Comparison of ENCODE assay signal across 10 cellular contexts in the genomic region with DNA sequence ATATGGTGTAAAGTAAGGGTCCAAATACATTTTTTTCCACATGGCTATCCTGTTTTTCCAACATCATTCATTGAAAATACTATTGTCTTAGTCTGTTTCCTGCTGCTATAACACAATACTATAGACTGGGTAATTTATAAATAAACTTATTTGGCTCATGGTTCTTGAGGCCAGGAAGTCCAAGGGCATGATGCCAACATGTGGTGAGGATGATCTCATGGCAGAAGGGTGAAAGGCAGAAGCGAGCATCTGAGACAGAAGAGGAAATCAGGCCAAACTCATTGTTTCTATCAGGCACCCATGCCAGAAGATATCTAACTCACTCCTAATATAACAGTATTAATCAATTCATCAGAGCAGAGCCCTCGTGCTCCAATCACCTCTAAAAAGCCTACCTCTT. TPM values are rescaled to one million over a fixed set of nuclear protein-coding genes. Genes with fewer than 3 reads are reported as not detected.
A peak's percentile ranks its signal among the peaks of the same experiment; 100 is the strongest.
DNase-seq lines count a peak whose midpoint lies in the region; ATAC-seq and TF ChIP-seq lines count a peak whose summit lies in the region.
"Had no signal": no experiment of that assay in that cellular context is flagged by ENCODE, and none has a peak within 500 bp of the region (broad histone marks: within the 10 kb centered on the region; RNA-seq: fewer than 3 reads in every experiment).

No MANE protein-coding gene starts in this region.

- TF ChIP-seq CTCF in cardiac fibroblast (IDR thresholded peaks at IDR 0.05; ENCODE audit: low read depth, low read length) (no peak), Calu3 (IDR thresholded peaks at IDR 0.05; ENCODE audit: unreplicated experiment) (no peak)

- H3K27ac Mint-ChIP-seq in activated CD4-positive, alpha-beta T cell treated with anti-CD3 and anti-CD28 coated beads for 36 hours = no peak overlapping the region
- peak overlapping the region in 7 of 9 donors; percentile 13 to 80 (median 53) for H3K27ac Mint-ChIP-seq in naive thymus-derived CD4-positive, alpha-beta T cell
- no peak overlapping the region for H3K27ac Mint-ChIP-seq in Calu3 (ENCODE audit: unreplicated experiment)

- CTCF ChIA-PET in activated CD4-positive, alpha-beta T cell treated with anti-CD3 and anti-CD28 coated beads for 36 hours (lab: Charles Lee) = interaction anchor here (0.6 to 1.7 kb wide), 2 partner anchors 10 to 12 kb away, joined by 3 to 7 read pairs; no protein-coding TSS in a partner anchor
- CTCF ChIA-PET in naive thymus-derived CD4-positive, alpha-beta T cell (lab: Charles Lee) = no interaction called here
- CTCF ChIA-PET in Calu3 (lab: Charles Lee) = no interaction called here

- intact Hi-C loops in activated CD4-positive, alpha-beta T cell treated with anti-CD3 and anti-CD28 coated beads for 36 hours (cut with DNase I, micrococcal nuclease) = no loop called here
- intact Hi-C loops in naive thymus-derived CD4-positive, alpha-beta T cell (cut with micrococcal nuclease) = loop anchor here in 1 of 2 donors (1.0 kb wide), 1 partner anchor 35 kb away; no protein-coding TSS in a partner anchor
- intact Hi-C loops in Calu3 (cut with micrococcal nuclease; ENCODE audit: unreplicated experiment) = no loop called here

- H3K27ac ChIP-seq in naive thymus-derived CD4-positive, alpha-beta T cell (ENCODE audit: low read depth, low read length) = no peak overlapping the region

- peaks cover 2% of the 10 kb centered on the region for H3K36me3 Mint-ChIP-seq in activated CD4-positive, alpha-beta T cell treated with anti-CD3 and anti-CD28 coated beads for 36 hours (ENCODE audit: low read depth)
- H3K36me3 Mint-ChIP-seq in naive thymus-derived CD4-positive, alpha-beta T cell = peaks cover 0 to 2% (median 0%) of the 10 kb centered on the region in 5 donors
- no peaks in the 10 kb centered on the region for H3K36me3 Mint-ChIP-seq in Calu3 (ENCODE audit: insufficient read depth, unreplicated experiment)

- peaks cover 2% of the 10 kb centered on the region for H3K9me3 Mint-ChIP-seq in activated CD4-positive, alpha-beta T cell treated with anti-CD3 and anti-CD28 coated beads for 36 hours (ENCODE audit: low read depth)
- peaks cover 0 to 5% (median 0%) of the 10 kb centered on the region in 11 donors for H3K9me3 Mint-ChIP-seq in naive thymus-derived CD4-positive, alpha-beta T cell
- no peaks in the 10 kb centered on the region for H3K9me3 Mint-ChIP-seq in Calu3 (ENCODE audit: low read depth, unreplicated experiment)

- no peaks in the 10 kb centered on the region for H3K36me3 ChIP-seq in naive thymus-derived CD4-positive, alpha-beta T cell (ENCODE audit: control insufficient read depth in 2 of 3, insufficient read depth in 3 of 3, low read length in 3 of 3)

- POLR2A ChIA-PET in activated CD4-positive, alpha-beta T cell treated with anti-CD3 and anti-CD28 coated beads for 36 hours (lab: Charles Lee) = interaction anchor here (0.8 kb wide), 1 partner anchor 1808 kb away, joined by 5 read pairs; no protein-coding TSS in a partner anchor
- POLR2A ChIA-PET in naive thymus-derived CD4-positive, alpha-beta T cell (lab: Charles Lee) = interaction anchor here (0.7 to 1.0 kb wide), 3 partner anchors 10 to 178 kb away, joined by 3 to 4 read pairs (median 3); no protein-coding TSS in a partner anchor

- peaks cover 0 to 18% of the 10 kb centered on the region in 2 donors for H3K4me1 ChIP-seq in naive thymus-derived CD4-positive, alpha-beta T cell (ENCODE audit: control insufficient read depth in 2 of 2, insufficient read depth in 2 of 2, low read length in 2 of 2)

- peaks cover 16% of the 10 kb centered on the region for H3K4me1 Mint-ChIP-seq in activated CD4-positive, alpha-beta T cell treated with anti-CD3 and anti-CD28 coated beads for 36 hours
- peaks cover 0 to 35% (median 31%) of the 10 kb centered on the region in 7 donors for H3K4me1 Mint-ChIP-seq in naive thymus-derived CD4-positive, alpha-beta T cell
- no peaks in the 10 kb centered on the region for H3K4me1 Mint-ChIP-seq in Calu3 (ENCODE audit: low read depth, unreplicated experiment)

- H3K4me3 ChIP-seq in cardiac fibroblast (replicated peaks in 1 of 2; ENCODE audit: low read depth in 2 of 2, low read length in 2 of 2) = no peak overlapping the region
- no peak overlapping the region for H3K4me3 ChIP-seq in naive thymus-derived CD4-positive, alpha-beta T cell (ENCODE audit: low read length)
- H3K4me3 ChIP-seq: mucosa of descending colon had no signal

- peak; percentile 42 for ATAC-seq in activated CD4-positive, alpha-beta T cell treated with anti-CD3 and anti-CD28 coated beads for 36 hours
- peak; percentile 73 for ATAC-seq in naive thymus-derived CD4-positive, alpha-beta T cell
- ATAC-seq in HG02763 (IDR thresholded peaks at IDR 0.05; ENCODE audit: unreplicated experiment) = no peak
- ATAC-seq: mucosa of descending colon had no signal

- peak; percentile 43 for DNase-seq in activated CD4-positive, alpha-beta T cell treated with anti-CD3 and anti-CD28 coated beads for 36 hours
- no peak for DNase-seq in activated CD4-positive, alpha-beta T cell treated with anti-CD3 and anti-CD28 coated beads for 48 hours
- DNase-seq in MV-4-11 (lab: John Stamatoyannopoulos, UW) (peak; percentile 79), cardiac fibroblast (ENCODE audit: low read depth in 2 of 2) (peak; percentile 87 to 95), NCI-H345 (lab: John Stamatoyannopoulos, UW) (no peak), Calu3 (no peak)
- peak in 7 of 9 donors; percentile 23 to 69 (median 57) for DNase-seq in naive thymus-derived CD4-positive, alpha-beta T cell

- no peak overlapping the region for H3K4me3 Mint-ChIP-seq in activated CD4-positive, alpha-beta T cell treated with anti-CD3 and anti-CD28 coated beads for 36 hours
- H3K4me3 Mint-ChIP-seq in naive thymus-derived CD4-positive, alpha-beta T cell = peak overlapping the region in 4 of 10 donors; percentile 22 to 44 (median 30)
- no peak overlapping the region for H3K4me3 Mint-ChIP-seq in Calu3 (ENCODE audit: low read depth, unreplicated experiment)

- H3K27me3 Mint-ChIP-seq in activated CD4-positive, alpha-beta T cell treated with anti-CD3 and anti-CD28 coated beads for 36 hours = no peaks in the 10 kb centered on the region
- no peaks in the 10 kb centered on the region for H3K27me3 Mint-ChIP-seq in naive thymus-derived CD4-positive, alpha-beta T cell
- no peaks in the 10 kb centered on the region for H3K27me3 Mint-ChIP-seq in Calu3 (ENCODE audit: unreplicated experiment)

- no TSS peak for BruUV-seq in Calu3 (replicated peaks; lab: Mats Ljungman, UMichigan)

- no peaks in the 10 kb centered on the region for H3K27me3 ChIP-seq in naive thymus-derived CD4-positive, alpha-beta T cell (ENCODE audit: control insufficient read depth in 2 of 2, insufficient read depth in 2 of 2, low read length in 2 of 2)

- no peaks in the 10 kb centered on the region for H3K9me3 ChIP-seq in naive thymus-derived CD4-positive, alpha-beta T cell (ENCODE audit: control insufficient read depth in 2 of 3, low read length in 3 of 3)
- H3K9me3 ChIP-seq: mucosa of descending colon had no signal

RNA-seq across cellular contexts. Expression of a gene that starts 42.6 kb away (rescaled TPM):
- 1 to 10 TPM; 3.7 to 5.7 TPM for total RNA-seq in activated CD4-positive, alpha-beta T cell treated with anti-CD3 and anti-CD28 coated beads for 36 hours
- total RNA-seq in naive thymus-derived CD4-positive, alpha-beta T cell = 10 to 100 TPM in 4 of 5 experiments, 1 to 10 TPM in 1; 7.1 to 26.4 (median 23.8) TPM
- polyA plus RNA-seq in naive thymus-derived CD4-positive, alpha-beta T cell = 10 to 100 TPM; 48.2 to 89.7 TPM
- not detected in 2 replicates for total RNA-seq in Calu3 (2022)
- total RNA-seq: NCI-H460 had no signal

Comparison
In these comparisons a context has a peak if more than half of its experiments do, and no peak if none do; other contexts are left out.
1. DNase-seq: peak in activated CD4-positive, alpha-beta T cell treated with anti-CD3 and anti-CD28 coated beads for 36 hours (single experiment), MV-4-11 (single experiment), cardiac fibroblast (2 of 2) and naive thymus-derived CD4-positive, alpha-beta T cell (7 of 9); none in activated CD4-positive, alpha-beta T cell treated with anti-CD3 and anti-CD28 coated beads for 48 hours (single experiment), NCI-H345 (single experiment) and Calu3 (single experiment).
2. H3K27ac Mint-ChIP-seq: peak in naive thymus-derived CD4-positive, alpha-beta T cell (7 of 9); none in activated CD4-positive, alpha-beta T cell treated with anti-CD3 and anti-CD28 coated beads for 36 hours (single experiment) and Calu3 (single experiment).